Comparison of ENCODE assay signal across 8 cellular contexts in genomic region chr5:38463634-38464521, GRCh38.
DNase-seq lines count a peak whose midpoint lies in the region; ATAC-seq, FAIRE-seq and TF ChIP-seq lines count a peak whose summit lies in the region.
"Had no signal": no experiment of that assay in that cellular context is flagged by ENCODE, and none has a peak within 500 bp of the region (broad histone marks: within the 10 kb centered on the region; RNA-seq: fewer than 3 reads in every experiment).

No MANE protein-coding gene starts in this region.

- no peak overlapping the region for H3K9ac ChIP-seq in liver (ENCODE audit: low read depth in 1 of 2, low read length in 2 of 2)

- CTCF ChIA-PET in T-cell (lab: Charles Lee): interaction anchor here (0.8 to 1.4 kb wide), 4 partner anchors 10 to 23 kb away, joined by 4 to 5 read pairs (median 4); no protein-coding TSS in a partner anchor

- no peak overlapping the region for H3K27ac Mint-ChIP-seq in T-cell

- DNase-seq in HT1080 (ENCODE audit: low read depth) (peak; percentile 98), bronchial epithelial cell (ENCODE audit: low read depth) (peak; percentile 89), transverse colon (no peak), cortex of kidney (lab: John Stamatoyannopoulos, UW) (no peak), T-cell (no peak)
- DNase-seq: NCI-H748 treated with DMSO at 0.1 percent for 48 hours had no signal

- ATAC-seq in T-cell (replicated peaks in 1 of 4) (no peak), GM19455 (IDR thresholded peaks at IDR 0.05; ENCODE audit: unreplicated experiment) (no peak)

- TF ChIP-seq CTCF in bronchial epithelial cell (IDR thresholded peaks at IDR 0.05; ENCODE audit: insufficient read depth, low read length, severe bottlenecking): no peak
- TF ChIP-seq CTCF in liver (IDR thresholded peaks at IDR 0.05; ENCODE audit: low read depth, low read length, missing input control): no peak
- no peak for TF ChIP-seq CTCF in transverse colon (IDR thresholded peaks at IDR 0.05)

- H3K9me3 ChIP-seq in liver (ENCODE audit: control insufficient read depth in 4 of 4, low read length in 3 of 4) (no peaks in the 10 kb centered on the region), transverse colon (no peaks in the 10 kb centered on the region)

- peak overlapping the region; percentile 10 to 28 for H3K27ac ChIP-seq in liver (ENCODE audit: low read depth in 1 of 2, low read length in 2 of 2)
- H3K27ac ChIP-seq in transverse colon: peak overlapping the region; percentile 43 to 59 (median 50)

- H3K4me1 ChIP-seq in liver (ENCODE audit: control insufficient read depth in 4 of 4, insufficient read depth in 4 of 4, low read length in 3 of 4): peaks cover 0 to 8% (median 5%) of the 10 kb centered on the region in 4 donors
- H3K4me1 ChIP-seq in transverse colon: peaks cover 18 to 44% (median 24%) of the 10 kb centered on the region in 4 donors

- no peak for TF ChIP-seq EP300 in transverse colon (IDR thresholded peaks at IDR 0.05; ENCODE audit: low read depth)

- H3K27me3 ChIP-seq in bronchial epithelial cell (ENCODE audit: control insufficient read depth, insufficient read depth, low read length) (no peaks in the 10 kb centered on the region), liver (ENCODE audit: control insufficient read depth in 4 of 4, insufficient read depth in 4 of 4, low read length in 3 of 4) (peaks cover 0 to 10% (median 0%) of the 10 kb centered on the region in 4 donors), transverse colon (peaks cover 6% of the 10 kb centered on the region)

- in situ Hi-C loops in transverse colon (cut with MboI; ENCODE audit: low pct_ligation_motif_present in 1 of 4, low pct_unique_long_range_greater_than_20kb in 1 of 4, low sequenced_read_pairs in 3 of 4): no loop called here

- H3K4me3 Mint-ChIP-seq in T-cell: no peak overlapping the region

- no peak for TF ChIP-seq POLR2A in transverse colon (IDR thresholded peaks at IDR 0.05)

- H3K4me1 Mint-ChIP-seq in T-cell: peaks cover 0 to 6% (median 0%) of the 10 kb centered on the region in 3 donors

- POLR2A ChIA-PET in T-cell (lab: Charles Lee): no interaction called here

- H3K9me3 Mint-ChIP-seq in T-cell: no peaks in the 10 kb centered on the region

- FAIRE-seq in bronchial epithelial cell (lab: Jason Lieb, UNC): no peak

- WGBS in liver: 46% methylated on average over 10 of the region's 10 CpGs
- 20 to 44% methylated on average over 3 to 10 of the region's 10 CpGs for WGBS in transverse colon (ENCODE audit: low coverage in 1 of 2), 2 donors

- no peak for TF ChIP-seq RAD21 in liver (IDR thresholded peaks at IDR 0.05)

- no peaks in the 10 kb centered on the region for H3K36me3 Mint-ChIP-seq in T-cell

- intact Hi-C loops in transverse colon (cut with DNase I; ENCODE audit: low total_unique reads): no loop called here

- H3K4me3 ChIP-seq in bronchial epithelial cell (ENCODE audit: low read depth, low read length): no peak overlapping the region
- H3K4me3 ChIP-seq in liver (ENCODE audit: low read depth in 1 of 3, low read length in 3 of 3): no peak overlapping the region
- H3K4me3 ChIP-seq in transverse colon: no peak overlapping the region

- no peaks in the 10 kb centered on the region for H3K36me3 ChIP-seq in bronchial epithelial cell (ENCODE audit: control insufficient read depth, insufficient read depth, low read length)
- H3K36me3 ChIP-seq in liver (ENCODE audit: control insufficient read depth in 4 of 4, insufficient read depth in 3 of 4, low read depth in 1 of 4, low read length in 3 of 4): no peaks in the 10 kb centered on the region
- no peaks in the 10 kb centered on the region for H3K36me3 ChIP-seq in transverse colon

- H3K27me3 Mint-ChIP-seq in T-cell: peaks cover 45 to 54% of the 10 kb centered on the region in 2 donors

TF ChIP-seq in liver, 16 proteins besides CTCF, POLR2A, EP300 and RAD21:
- TF ChIP-seq REST (IDR thresholded peaks at IDR 0.05) (no peak), ATF3 (IDR thresholded peaks at IDR 0.05) (no peak), GABPA (IDR thresholded peaks at IDR 0.05 in 1 of 2, conservative IDR thresholded peaks at IDR 0.05 in 1 of 2) (no peak), FOXA2 (IDR thresholded peaks at IDR 0.05) (no peak), HNF4G (IDR thresholded peaks at IDR 0.05) (peak; percentile 53), YY1 (IDR thresholded peaks at IDR 0.05) (no peak), EGR1 (IDR thresholded peaks at IDR 0.05; ENCODE audit: low read depth in 2 of 2) (no peak), NR2F2 (IDR thresholded peaks at IDR 0.05) (peak; percentile 83), RXRA (IDR thresholded peaks at IDR 0.05) (peak in 1 of 2 donors; percentile 36), FOXA1 (IDR thresholded peaks at IDR 0.05) (no peak), SP1 (IDR thresholded peaks at IDR 0.05) (peak; percentile 53), JUND (IDR thresholded peaks at IDR 0.05) (peak; percentile 31 to 55), TAF1 (conservative IDR thresholded peaks at IDR 0.05) (no peak), HNF4A (conservative IDR thresholded peaks at IDR 0.05) (peak; percentile 73 to 86)
- TF ChIP-seq, protein P1, sequence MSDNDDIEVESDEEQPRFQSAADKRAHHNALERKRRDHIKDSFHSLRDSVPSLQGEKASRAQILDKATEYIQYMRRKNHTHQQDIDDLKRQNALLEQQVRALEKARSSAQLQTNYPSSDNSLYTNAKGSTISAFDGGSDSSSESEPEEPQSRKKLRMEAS (IDR thresholded peaks at IDR 0.05): no peak
- TF ChIP-seq, protein P2, sequence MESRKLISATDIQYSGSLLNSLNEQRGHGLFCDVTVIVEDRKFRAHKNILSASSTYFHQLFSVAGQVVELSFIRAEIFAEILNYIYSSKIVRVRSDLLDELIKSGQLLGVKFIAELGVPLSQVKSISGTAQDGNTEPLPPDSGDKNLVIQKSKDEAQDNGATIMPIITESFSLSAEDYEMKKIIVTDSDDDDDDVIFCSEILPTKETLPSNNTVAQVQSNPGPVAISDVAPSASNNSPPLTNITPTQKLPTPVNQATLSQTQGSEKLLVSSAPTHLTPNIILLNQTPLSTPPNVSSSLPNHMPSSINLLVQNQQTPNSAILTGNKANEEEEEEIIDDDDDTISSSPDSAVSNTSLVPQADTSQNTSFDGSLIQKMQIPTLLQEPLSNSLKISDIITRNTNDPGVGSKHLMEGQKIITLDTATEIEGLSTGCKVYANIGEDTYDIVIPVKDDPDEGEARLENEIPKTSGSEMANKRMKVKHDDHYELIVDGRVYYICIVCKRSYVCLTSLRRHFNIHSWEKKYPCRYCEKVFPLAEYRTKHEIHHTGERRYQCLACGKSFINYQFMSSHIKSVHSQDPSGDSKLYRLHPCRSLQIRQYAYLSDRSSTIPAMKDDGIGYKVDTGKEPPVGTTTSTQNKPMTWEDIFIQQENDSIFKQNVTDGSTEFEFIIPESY (IDR thresholded peaks at IDR 0.05): no peak

Comparison
In these comparisons a context has a peak if more than half of its experiments do, and no peak if none do; other contexts are left out.
1. DNase-seq: peak in HT1080 (single experiment) and bronchial epithelial cell (single experiment); none in transverse colon (single experiment), cortex of kidney (single experiment) and T-cell (0 of 34).